7 cellular contexts compared by ENCODE assay signal in the genomic region with DNA sequence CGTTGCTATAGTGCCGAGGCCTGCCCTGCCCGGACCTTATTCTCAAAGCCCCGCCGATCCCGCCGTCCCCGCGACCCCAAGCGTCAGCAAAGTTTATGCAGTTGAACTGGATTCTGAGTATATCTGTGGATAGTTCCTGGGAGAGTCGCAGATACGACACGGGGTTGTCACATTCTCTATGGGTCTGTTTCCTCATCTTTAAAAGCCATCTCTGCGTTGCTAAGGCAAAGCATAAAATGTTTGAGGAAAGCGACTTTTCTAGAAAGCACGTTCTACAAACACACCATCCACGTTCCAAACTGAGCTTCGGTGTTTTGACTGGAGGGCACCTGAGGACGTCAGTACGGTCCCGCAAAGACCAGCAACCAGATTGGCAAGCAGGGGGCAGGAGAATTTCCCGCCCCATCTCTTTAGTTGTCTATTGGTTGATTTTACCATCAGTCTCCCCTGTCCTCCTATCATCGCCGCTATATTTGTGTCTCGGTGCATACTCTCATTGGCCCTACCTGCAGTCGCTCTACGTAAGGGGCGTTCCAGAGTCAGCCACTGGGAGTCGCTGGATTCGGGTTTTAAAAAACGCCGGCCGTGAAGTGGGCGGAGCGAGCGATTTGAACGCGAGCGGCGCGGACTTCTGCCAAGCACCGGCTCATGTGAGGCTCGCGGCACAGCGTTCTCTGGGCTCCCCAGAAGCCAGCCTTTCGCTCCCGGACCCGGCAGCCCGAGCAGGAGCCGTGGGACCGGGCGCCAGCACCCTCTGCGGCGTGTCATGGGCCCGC.
DNase-seq lines count a peak whose midpoint lies in the region; ATAC-seq and TF ChIP-seq lines count a peak whose summit lies in the region.

A gene (plus strand): TSS at position 626 of the 776 bp plus-strand sequence. CDS start 141 bp downstream, at position 767.

- DNase-seq in NCI-H2029 (lab: John Stamatoyannopoulos, UW) (peak; percentile 97), T-helper 22 cell (ENCODE audit: low read depth) (peak; percentile 91), astrocyte of the cerebellum (ENCODE audit: low read depth) (peak; percentile 100), hepatic stellate cell (ENCODE audit: low spot score) (peak; percentile 100)

- no peaks in the 10 kb centered on the region for H3K4me1 ChIP-seq in rectal smooth muscle tissue (ENCODE audit: control insufficient read depth, insufficient read depth, low read length)

- H3K4me3 ChIP-seq in astrocyte of the cerebellum (ENCODE audit: low read depth, low read length): peak within 1 kb of the TSS; percentile 75
- H3K4me3 ChIP-seq in rectal smooth muscle tissue (ENCODE audit: low read length): peak within 1 kb of the TSS; percentile 70

- in situ Hi-C loops in astrocyte of the cerebellum (cut with HindIII; ENCODE audit: low sequenced_read_pairs): no loop called here

- ATAC-seq in GM18505 (IDR thresholded peaks at IDR 0.05; ENCODE audit: unreplicated experiment): peak; percentile 97
- ATAC-seq in HG02973 (IDR thresholded peaks at IDR 0.05; ENCODE audit: unreplicated experiment): peak; percentile 95

- TF ChIP-seq CTCF in astrocyte of the cerebellum (IDR thresholded peaks at IDR 0.05; ENCODE audit: low read depth, low read length, missing control alignments): no peak

- no peaks in the 10 kb centered on the region for H3K36me3 ChIP-seq in rectal smooth muscle tissue (ENCODE audit: control insufficient read depth, insufficient read depth, low read length)

- no peak within 1 kb of the TSS for H3K27ac ChIP-seq in rectal smooth muscle tissue (ENCODE audit: low read depth, low read length)

- no peaks in the 10 kb centered on the region for H3K27me3 ChIP-seq in rectal smooth muscle tissue (ENCODE audit: control insufficient read depth, insufficient read depth, low read length)

- peak; percentile 61 for TF ChIP-seq POLR2A in GM18505 (IDR thresholded peaks at IDR 0.05; ENCODE audit: borderline replicate concordance, extremely low read depth, insufficient read depth, insufficient read length)

- H3K9ac ChIP-seq in rectal smooth muscle tissue (ENCODE audit: low read length): no peak within 1 kb of the TSS
